9 cellular contexts compared by ENCODE assay signal in the genomic region with DNA sequence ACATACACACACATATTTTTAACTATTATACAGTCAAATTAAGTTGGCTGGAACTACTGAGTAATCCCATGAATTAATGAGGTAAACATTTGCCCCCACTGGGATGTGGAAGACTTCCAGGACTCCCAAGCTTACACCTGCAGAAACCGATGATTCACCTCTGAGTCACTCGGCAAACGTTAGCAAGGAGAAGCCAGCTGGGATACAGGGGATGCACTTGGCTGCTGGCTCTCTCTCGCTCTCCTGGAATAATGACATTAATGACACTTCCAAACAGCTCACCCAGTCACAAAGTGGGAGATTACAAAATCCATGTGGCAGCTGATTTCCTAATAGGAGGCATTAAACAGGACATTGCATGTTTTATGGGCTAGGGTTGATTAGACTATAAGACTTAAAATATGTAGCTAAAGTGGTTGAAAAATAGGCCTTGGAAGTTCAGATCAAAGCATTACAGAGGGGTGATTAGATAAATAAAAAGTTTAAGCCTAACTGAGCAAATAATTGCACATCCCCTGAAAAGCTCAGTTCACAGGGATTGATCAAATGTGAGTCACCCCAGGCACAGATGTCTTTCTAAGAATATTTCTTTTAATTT.
A peak's percentile ranks its signal among the peaks of the same experiment; 100 is the strongest.
DNase-seq lines count a peak whose midpoint lies in the region; ATAC-seq and TF ChIP-seq lines count a peak whose summit lies in the region.
"Had no signal": no experiment of that assay in that cellular context is flagged by ENCODE, and none has a peak within 500 bp of the region (broad histone marks: within the 10 kb centered on the region; RNA-seq: fewer than 3 reads in every experiment).

No MANE protein-coding gene starts in this region.

- H4K20me1 ChIP-seq in hepatocyte (ENCODE audit: insufficient read depth, poor library complexity, severe bottlenecking) = no peaks in the 10 kb centered on the region

- H3K79me2 ChIP-seq in hepatocyte = no peaks in the 10 kb centered on the region

- H3K4me1 ChIP-seq in hepatocyte (ENCODE audit: insufficient read depth) = no peaks in the 10 kb centered on the region
- H3K4me1 ChIP-seq in esophagus squamous epithelium = peaks cover 0 to 34% (median 0%) of the 10 kb centered on the region in 3 donors

- intact Hi-C loops in esophagus squamous epithelium (cut with DNase I) = no loop called here

- no peaks in the 10 kb centered on the region for H3K36me3 ChIP-seq in hepatocyte (replicated peaks; ENCODE audit: insufficient read depth, low read depth)
- H3K36me3 ChIP-seq in esophagus squamous epithelium = no peaks in the 10 kb centered on the region

- ATAC-seq in GM18505 (IDR thresholded peaks at IDR 0.05; ENCODE audit: unreplicated experiment) = no peak

- TF ChIP-seq CTCF in hepatocyte (IDR thresholded peaks at IDR 0.05; ENCODE audit: poor library complexity) (no peak), esophagus squamous epithelium (IDR thresholded peaks at IDR 0.05) (no peak)

- H3K27ac ChIP-seq in hepatocyte (peak overlapping the region; percentile 7), esophagus squamous epithelium (peak overlapping the region in 1 of 4 donors; percentile 1)
- H3K27ac ChIP-seq: VCaP had no signal

- no peaks in the 10 kb centered on the region for H3K9me2 ChIP-seq in hepatocyte (replicated peaks; ENCODE audit: insufficient read depth)

- DNase-seq in A172 (ENCODE audit: low spot score) (peak; percentile 99), M059J (ENCODE audit: low read depth) (peak; percentile 99), RPMI7951 (ENCODE audit: low read depth) (peak; percentile 86), hepatocyte (ENCODE audit: low spot score) (peak; percentile 84), esophagus squamous epithelium (lab: John Stamatoyannopoulos, UW) (no peak), dedifferentiated amniotic fluid mesenchymal stem cell (ENCODE audit: extremely low spot score) (no peak), NCI-H187 treated with DMSO at 0.1 percent for 48 hours (lab: John Stamatoyannopoulos, UW) (no peak)

- H2AFZ ChIP-seq in hepatocyte = no peak overlapping the region

- H3K4me2 ChIP-seq in hepatocyte = no peak overlapping the region

- no peak overlapping the region for H3K4me3 ChIP-seq in hepatocyte
- no peak overlapping the region for H3K4me3 ChIP-seq in esophagus squamous epithelium

- TF ChIP-seq POLR2A in GM18505 (IDR thresholded peaks at IDR 0.05; ENCODE audit: borderline replicate concordance, extremely low read depth, insufficient read depth, insufficient read length) = no peak
- TF ChIP-seq POLR2A in esophagus squamous epithelium (IDR thresholded peaks at IDR 0.05) = no peak

- H3K27me3 ChIP-seq in hepatocyte (no peaks in the 10 kb centered on the region), esophagus squamous epithelium (no peaks in the 10 kb centered on the region)

- H3K9me3 ChIP-seq in hepatocyte (ENCODE audit: low read depth) (no peaks in the 10 kb centered on the region), esophagus squamous epithelium (no peaks in the 10 kb centered on the region)

- WGBS in hepatocyte (ENCODE audit: low lambda C conversion rate, missing lambda C conversion rate) = 9% methylated on average over 4 of the region's 4 CpGs
- 12 to 44% methylated on average over 3 to 4 of the region's 4 CpGs for WGBS in esophagus squamous epithelium, 2 donors

Comparison
In these comparisons a context has a peak if more than half of its experiments do, and no peak if none do; other contexts are left out.
1. DNase-seq: peak in A172 (single experiment), M059J (single experiment), RPMI7951 (single experiment) and hepatocyte (single experiment); none in esophagus squamous epithelium (single experiment), dedifferentiated amniotic fluid mesenchymal stem cell (single experiment) and NCI-H187 treated with DMSO at 0.1 percent for 48 hours (single experiment).